ENCODE assay signal across 10 cellular contexts in the genomic region with DNA sequence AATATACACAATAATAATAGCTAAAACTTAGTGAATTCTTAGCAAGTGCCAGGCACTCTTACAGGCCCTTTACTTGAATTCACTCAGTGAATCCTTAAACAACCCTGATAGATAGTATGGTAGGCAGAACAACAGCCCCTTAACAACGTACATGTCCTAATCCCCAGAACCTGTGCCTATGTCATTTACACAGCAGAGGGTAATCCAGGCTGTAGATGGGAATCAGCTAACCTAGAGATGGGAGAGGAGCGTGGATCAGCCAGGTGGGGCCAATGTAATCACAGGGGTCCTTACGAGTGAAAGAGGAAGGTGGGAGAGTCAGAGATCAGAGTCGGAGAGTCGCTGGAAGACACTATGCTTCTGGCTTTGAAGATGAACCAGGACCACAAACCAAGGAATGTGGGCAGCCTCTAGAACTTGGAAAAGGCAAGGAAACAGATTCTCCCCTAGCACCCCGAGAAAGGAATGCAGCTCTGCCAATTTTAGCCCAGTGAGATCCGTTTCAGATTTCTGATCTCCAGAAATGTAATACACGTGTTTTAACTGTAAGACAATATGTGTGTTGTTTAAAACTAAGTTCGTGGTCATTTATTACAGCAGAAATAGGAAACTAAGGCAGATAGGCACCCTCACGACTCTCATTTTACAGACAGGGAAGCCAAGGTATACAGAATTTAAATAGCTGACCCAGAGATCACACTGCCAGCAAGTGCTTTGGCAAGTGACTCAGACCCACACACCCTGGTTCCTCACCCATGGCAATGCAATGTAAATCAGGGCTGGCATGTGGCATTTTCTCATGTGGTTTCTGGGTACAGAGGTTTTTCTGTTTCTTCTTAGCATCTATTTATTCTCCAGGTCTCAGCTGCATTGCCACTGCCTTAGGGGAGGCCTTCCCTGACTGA.
A peak's percentile ranks its signal among the peaks of the same experiment; 100 is the strongest.
DNase-seq lines count a peak whose midpoint lies in the region; ATAC-seq, FAIRE-seq and TF ChIP-seq lines count a peak whose summit lies in the region.
"Had no signal": no experiment of that assay in that cellular context is flagged by ENCODE, and none has a peak within 500 bp of the region (broad histone marks: within the 10 kb centered on the region; RNA-seq: fewer than 3 reads in every experiment).

No MANE protein-coding gene starts in this region.

- no peaks in the 10 kb centered on the region for H3K36me3 ChIP-seq in Caco-2 (ENCODE audit: control insufficient read depth, insufficient read depth, low read length)

- intact Hi-C loops in activated T-helper 2 cell treated with anti-CD3 and anti-CD28 coated beads, Interferon-gamma antibody, Interleukin-2, Interleukin-4, amounts not matched to agents 10 μg/mL and 5 μg/mL and 100 μg/mL, durations not matched to agents 14 hours and 24 hours and 36 hours (cut with micrococcal nuclease): no loop called here
- intact Hi-C loops in Caco-2 (cut with micrococcal nuclease; ENCODE audit: unreplicated experiment): no loop called here

- H3K27me3 Mint-ChIP-seq in activated naive CD8-positive, alpha-beta T cell treated with anti-CD3 and anti-CD28 coated beads for 36 hours: no peaks in the 10 kb centered on the region
- H3K27me3 Mint-ChIP-seq in neural crest cell (ENCODE audit: low read depth) (no peaks in the 10 kb centered on the region), Caco-2 (ENCODE audit: insufficient read depth, unreplicated experiment) (no peaks in the 10 kb centered on the region)
- H3K27me3 Mint-ChIP-seq in activated T-helper 2 cell treated with anti-CD3 and anti-CD28 coated beads, Interferon-gamma antibody, Interleukin-2, Interleukin-4, amounts not matched to agents 10 μg/mL and 5 μg/mL and 100 μg/mL, durations not matched to agents 14 hours and 24 hours and 36 hours (ENCODE audit: low read depth): no peaks in the 10 kb centered on the region

- ATAC-seq in HG03045 (IDR thresholded peaks at IDR 0.05; ENCODE audit: unreplicated experiment) (peak; percentile 41), GM19023 (IDR thresholded peaks at IDR 0.05; ENCODE audit: unreplicated experiment) (no peak)

- peak; percentile 76 for FAIRE-seq in GM12891 (lab: Jason Lieb, UNC)

- H3K9me3 ChIP-seq in Caco-2: no peaks in the 10 kb centered on the region

- no peaks in the 10 kb centered on the region for H3K27me3 ChIP-seq in Caco-2 (replicated peaks; ENCODE audit: control insufficient read depth, insufficient read depth, low read length)

- no peak for TF ChIP-seq POLR2A in GM12891 (IDR thresholded peaks at IDR 0.05; ENCODE audit: low read depth, low read length)

- peaks cover 26% of the 10 kb centered on the region for H3K36me3 Mint-ChIP-seq in activated naive CD8-positive, alpha-beta T cell treated with anti-CD3 and anti-CD28 coated beads for 36 hours
- H3K36me3 Mint-ChIP-seq in neural crest cell (ENCODE audit: low read depth): no peaks in the 10 kb centered on the region
- peaks cover 28% of the 10 kb centered on the region for H3K36me3 Mint-ChIP-seq in activated T-helper 2 cell treated with anti-CD3 and anti-CD28 coated beads, Interferon-gamma antibody, Interleukin-2, Interleukin-4, amounts not matched to agents 10 μg/mL and 5 μg/mL and 100 μg/mL, durations not matched to agents 14 hours and 24 hours and 36 hours (ENCODE audit: low read depth)
- H3K36me3 Mint-ChIP-seq in Caco-2 (ENCODE audit: insufficient read depth, unreplicated experiment): no peaks in the 10 kb centered on the region

- no peak for TF ChIP-seq CTCF in neural crest cell (conservative IDR thresholded peaks at IDR 0.05)
- TF ChIP-seq CTCF in Caco-2 (IDR thresholded peaks at IDR 0.05; ENCODE audit: insufficient read depth in 1 of 2, low read depth in 1 of 2, low read length in 1 of 2, severe bottlenecking in 1 of 2, unreplicated experiment in 1 of 2): no peak

- POLR2A ChIA-PET in Caco-2 (lab: Charles Lee): no interaction called here

- H3K4me3 ChIP-seq in Caco-2 (ENCODE audit: low read depth, low read length): no peak overlapping the region
- H3K4me3 ChIP-seq: lung had no signal

- no peaks in the 10 kb centered on the region for H3K9me3 Mint-ChIP-seq in activated naive CD8-positive, alpha-beta T cell treated with anti-CD3 and anti-CD28 coated beads for 36 hours
- H3K9me3 Mint-ChIP-seq in neural crest cell: peaks cover under 1% of the 10 kb centered on the region
- no peaks in the 10 kb centered on the region for H3K9me3 Mint-ChIP-seq in activated T-helper 2 cell treated with anti-CD3 and anti-CD28 coated beads, Interferon-gamma antibody, Interleukin-2, Interleukin-4, amounts not matched to agents 10 μg/mL and 5 μg/mL and 100 μg/mL, durations not matched to agents 14 hours and 24 hours and 36 hours
- no peaks in the 10 kb centered on the region for H3K9me3 Mint-ChIP-seq in Caco-2 (ENCODE audit: unreplicated experiment)

- DNase-seq in GM12891 (ENCODE audit: insufficient read length, low spot score) (no peak), neural crest cell (ENCODE audit: low read depth, low spot score) (no peak), Caco-2 (no peak), NCI-H1417 treated with DMSO at 0.1 percent for 48 hours (lab: John Stamatoyannopoulos, UW) (no peak)
- DNase-seq in activated naive CD8-positive, alpha-beta T cell treated with anti-CD3 and anti-CD28 coated beads for 36 hours: no peak
- no peak for DNase-seq in activated T-helper 2 cell treated with anti-CD3 and anti-CD28 coated beads, Interferon-gamma antibody, Interleukin-2, Interleukin-4, amounts not matched to agents 10 μg/mL and 5 μg/mL and 100 μg/mL, durations not matched to agents 14 hours and 24 hours and 36 hours (ENCODE audit: low spot score)
- DNase-seq: NCI-H446 had no signal

- peaks cover 80% of the 10 kb centered on the region for H3K4me1 Mint-ChIP-seq in activated naive CD8-positive, alpha-beta T cell treated with anti-CD3 and anti-CD28 coated beads for 36 hours
- peaks cover 34% of the 10 kb centered on the region for H3K4me1 Mint-ChIP-seq in neural crest cell
- peaks cover 58% of the 10 kb centered on the region for H3K4me1 Mint-ChIP-seq in activated T-helper 2 cell treated with anti-CD3 and anti-CD28 coated beads, Interferon-gamma antibody, Interleukin-2, Interleukin-4, amounts not matched to agents 10 μg/mL and 5 μg/mL and 100 μg/mL, durations not matched to agents 14 hours and 24 hours and 36 hours (ENCODE audit: low read depth)
- no peaks in the 10 kb centered on the region for H3K4me1 Mint-ChIP-seq in Caco-2 (ENCODE audit: low read depth, unreplicated experiment)

- H3K27ac Mint-ChIP-seq in activated naive CD8-positive, alpha-beta T cell treated with anti-CD3 and anti-CD28 coated beads for 36 hours: peak overlapping the region; percentile 54
- H3K27ac Mint-ChIP-seq in neural crest cell (ENCODE audit: unreplicated experiment) (peak overlapping the region; percentile 57), Caco-2 (ENCODE audit: unreplicated experiment) (no peak overlapping the region)
- H3K27ac Mint-ChIP-seq in activated T-helper 2 cell treated with anti-CD3 and anti-CD28 coated beads, Interferon-gamma antibody, Interleukin-2, Interleukin-4, amounts not matched to agents 10 μg/mL and 5 μg/mL and 100 μg/mL, durations not matched to agents 14 hours and 24 hours and 36 hours: no peak overlapping the region

- CTCF ChIA-PET in Caco-2 (lab: Charles Lee): no interaction called here

- H3K4me3 Mint-ChIP-seq in activated naive CD8-positive, alpha-beta T cell treated with anti-CD3 and anti-CD28 coated beads for 36 hours: no peak overlapping the region
- no peak overlapping the region for H3K4me3 Mint-ChIP-seq in neural crest cell
- H3K4me3 Mint-ChIP-seq in activated T-helper 2 cell treated with anti-CD3 and anti-CD28 coated beads, Interferon-gamma antibody, Interleukin-2, Interleukin-4, amounts not matched to agents 10 μg/mL and 5 μg/mL and 100 μg/mL, durations not matched to agents 14 hours and 24 hours and 36 hours (ENCODE audit: low read depth): no peak overlapping the region
- H3K4me3 Mint-ChIP-seq in Caco-2 (ENCODE audit: unreplicated experiment): no peak overlapping the region

- no TSS peak for BruUV-seq in Caco-2 (replicated peaks; lab: Mats Ljungman, UMichigan)

- H3K4me1 ChIP-seq in Caco-2: no peaks in the 10 kb centered on the region

TF ChIP-seq in GM12891, 5 proteins besides CTCF, POLR2A, EP300 and RAD21:
- TF ChIP-seq SPI1 (IDR thresholded peaks at IDR 0.05; ENCODE audit: low read depth, low read length) (no peak), TAF1 (IDR thresholded peaks at IDR 0.05; ENCODE audit: low read depth, low read length) (no peak), POLR2AphosphoS5 (IDR thresholded peaks at IDR 0.05; ENCODE audit: low read depth, low read length) (no peak), PAX5 (IDR thresholded peaks at IDR 0.05; ENCODE audit: insufficient read depth, low read length, severe bottlenecking) (no peak), POU2F2 (IDR thresholded peaks at IDR 0.05; ENCODE audit: low read depth, low read length) (no peak)
TF ChIP-seq in GM12891: peak in this region for 0.

Comparison
In these comparisons a context has a peak if more than half of its experiments do, and no peak if none do; other contexts are left out.
1. H3K27ac Mint-ChIP-seq: peak in activated naive CD8-positive, alpha-beta T cell treated with anti-CD3 and anti-CD28 coated beads for 36 hours (single experiment) and neural crest cell (single experiment); none in activated T-helper 2 cell treated with anti-CD3 and anti-CD28 coated beads, Interferon-gamma antibody, Interleukin-2, Interleukin-4, amounts not matched to agents 10 μg/mL and 5 μg/mL and 100 μg/mL, durations not matched to agents 14 hours and 24 hours and 36 hours (single experiment) and Caco-2 (single experiment).